Comparison of ENCODE assay signal across 8 cellular contexts in genomic region chr14:103624860-103625259, GRCh38. TPM values are rescaled to one million over a fixed set of nuclear protein-coding genes. Genes with fewer than 3 reads are reported as not detected.
DNase-seq lines count a peak whose midpoint lies in the region; ATAC-seq and TF ChIP-seq lines count a peak whose summit lies in the region.

No MANE protein-coding gene starts in this region.

- CTCF ChIA-PET in activated CD8-positive, alpha-beta T cell treated with anti-CD3 and anti-CD28 coated beads for 36 hours (lab: Charles Lee), result no interaction called here

- DNase-seq in A172 (ENCODE audit: low spot score) (peak; percentile 82), HT1080 (ENCODE audit: low read depth) (peak; percentile 94), cardiac septum (ENCODE audit: low spot score) (peak; percentile 85), DMS79 treated with DMSO at 0.1 percent for 48 hours (lab: John Stamatoyannopoulos, UW) (no peak)
- peak; percentile 38 for DNase-seq in activated CD8-positive, alpha-beta T cell treated with anti-CD3 and anti-CD28 coated beads for 36 hours
- DNase-seq in stimulated activated CD4-positive, alpha-beta T cell treated with anti-CD3 and anti-CD28 coated beads, Interleukin-4, amount 100 ng/mL, for 24 hours, result peak; percentile 17

- intact Hi-C loops in activated CD8-positive, alpha-beta T cell treated with anti-CD3 and anti-CD28 coated beads for 36 hours (cut with micrococcal nuclease), result no loop called here
- intact Hi-C loops in cardiac septum (cut with DNase I), result loop anchor here (5.0 kb wide), 2 partner anchors 48 to 92 kb away; partner anchors contain the start of genes XRCC3 and ZFYVE21

- H3K36me3 Mint-ChIP-seq in activated CD8-positive, alpha-beta T cell treated with anti-CD3 and anti-CD28 coated beads for 36 hours (ENCODE audit: low read depth), result peaks cover under 1% of the 10 kb centered on the region

- H3K27me3 Mint-ChIP-seq in activated CD8-positive, alpha-beta T cell treated with anti-CD3 and anti-CD28 coated beads for 36 hours, result peaks cover 3% of the 10 kb centered on the region

- no peak for ATAC-seq in activated CD8-positive, alpha-beta T cell treated with anti-CD3 and anti-CD28 coated beads for 36 hours
- ATAC-seq in HG02642 (IDR thresholded peaks at IDR 0.05; ENCODE audit: poor library complexity, unreplicated experiment) (no peak), GM18861 (IDR thresholded peaks at IDR 0.05; ENCODE audit: unreplicated experiment) (no peak)

- peaks cover 15% of the 10 kb centered on the region for H3K4me1 Mint-ChIP-seq in activated CD8-positive, alpha-beta T cell treated with anti-CD3 and anti-CD28 coated beads for 36 hours (ENCODE audit: low read depth)

- POLR2A ChIA-PET in activated CD8-positive, alpha-beta T cell treated with anti-CD3 and anti-CD28 coated beads for 36 hours (lab: Charles Lee), result interaction anchor here (2.6 kb wide), 1 partner anchor 17 kb away, joined by 9 read pairs; no protein-coding TSS in a partner anchor

- peak overlapping the region; percentile 74 for H3K27ac Mint-ChIP-seq in activated CD8-positive, alpha-beta T cell treated with anti-CD3 and anti-CD28 coated beads for 36 hours

- peak overlapping the region; percentile 26 for H3K4me3 Mint-ChIP-seq in activated CD8-positive, alpha-beta T cell treated with anti-CD3 and anti-CD28 coated beads for 36 hours

- H3K9me3 Mint-ChIP-seq in activated CD8-positive, alpha-beta T cell treated with anti-CD3 and anti-CD28 coated beads for 36 hours, result no peaks in the 10 kb centered on the region

- TF ChIP-seq CTCF in activated CD8-positive, alpha-beta T cell treated with anti-CD3 and anti-CD28 coated beads for 36 hours (IDR thresholded peaks at IDR 0.05), result no peak

RNA-seq across cellular contexts. Expression of gene KLC1, which starts 4.2 kb away (rescaled TPM):
- total RNA-seq in A172 (2014; rRNA removed; shearing (Covaris generic)), result 166 and 174 TPM in 2 replicates
- 123 and 163 TPM in 2 replicates for total RNA-seq in HT1080 (2014; rRNA removed; shearing (Covaris generic))
- 142 and 175 TPM in 2 replicates for polyA plus RNA-seq in HT1080 (2015; cell fraction: cytosol; rRNA removed)
- polyA plus RNA-seq in HT1080 (2015; cell fraction: nucleus; rRNA removed), result 296 and 347 TPM in 2 replicates
- 100 to 1,000 TPM in 1 of 2 experiments, 10 to 100 TPM in 1; 97.5 to 101 TPM for total RNA-seq in activated CD8-positive, alpha-beta T cell treated with anti-CD3 and anti-CD28 coated beads for 36 hours
- total RNA-seq in cardiac septum, result 219 TPM
